Comparison of ENCODE assay signal across 16 cellular contexts in genomic region chr17:50112694-50113093, GRCh38. TPM values are rescaled to one million over a fixed set of nuclear protein-coding genes. Genes with fewer than 3 reads are reported as not detected.
A peak's percentile ranks its signal among the peaks of the same experiment; 100 is the strongest.
DNase-seq lines count a peak whose midpoint lies in the region; ATAC-seq and TF ChIP-seq lines count a peak whose summit lies in the region.
"Had no signal": no experiment of that assay in that cellular context is flagged by ENCODE, and none has a peak within 500 bp of the region (broad histone marks: within the 10 kb centered on the region; RNA-seq: fewer than 3 reads in every experiment).

No MANE protein-coding gene starts in this region.

- ATAC-seq in foreskin keratinocyte (peak; percentile 16), lower lobe of right lung (no peak), HG03565 (IDR thresholded peaks at IDR 0.05; ENCODE audit: unreplicated experiment) (no peak)

- TF ChIP-seq CTCF in WERI-Rb-1 (IDR thresholded peaks at IDR 0.05; ENCODE audit: low read depth, low read length) (no peak), foreskin keratinocyte (conservative IDR thresholded peaks at IDR 0.05) (peak; percentile 20), lower lobe of right lung (IDR thresholded peaks at IDR 0.05) (no peak), spleen (IDR thresholded peaks at IDR 0.05 in 8 of 11, conservative IDR thresholded peaks at IDR 0.05 in 3 of 11) (no peak)

- DNase-seq in WERI-Rb-1: no peak
- no peak for DNase-seq in foreskin keratinocyte
- no peak for DNase-seq in lower lobe of right lung
- no peak for DNase-seq in spleen
- no peak for DNase-seq in stimulated activated CD8-positive, alpha-beta memory T cell treated with anti-CD3 and anti-CD28 coated beads, Interleukin-4, amount 100 ng/mL, for 48 hours
- no peak for DNase-seq in NCI-H748 (lab: John Stamatoyannopoulos, UW; ENCODE audit: unreplicated experiment)
- no peak for DNase-seq in NCI-H1436 treated with DMSO at 0.1 percent for 48 hours (lab: John Stamatoyannopoulos, UW)
- DNase-seq: activated effector memory CD4-positive, alpha-beta T cell treated with Interleukin-2 at 50 U/mL for 16 hours; Calu3; HFFc6; NCI-H146; NCI-H510A; stimulated activated CD4-positive, alpha-beta T cell treated with anti-CD3 and anti-CD28 coated beads, Interleukin-1b, Interleukin-23, amount 100 ng/mL, for 48 hours had no signal

- H3K27ac ChIP-seq in WERI-Rb-1 (peak overlapping the region; percentile 87), foreskin keratinocyte (no peak overlapping the region), lower lobe of right lung (peak overlapping the region; percentile 63), spleen (peak overlapping the region; percentile 48 to 86 (median 77))

- H3K4me3 ChIP-seq in WERI-Rb-1 (ENCODE audit: low read depth, low read length) (no peak overlapping the region), lower lobe of right lung (no peak overlapping the region), spleen (no peak overlapping the region)

- H3K4me1 ChIP-seq in foreskin keratinocyte (peaks cover under 1% of the 10 kb centered on the region), lower lobe of right lung (peaks cover 26% of the 10 kb centered on the region), spleen (peaks cover 9 to 57% (median 31%) of the 10 kb centered on the region in 6 donors)

- intact Hi-C loops in lower lobe of right lung (cut with DNase I): no loop called here
- intact Hi-C loops in spleen (cut with DNase I; ENCODE audit: low total_unique reads): loop anchor here (10.0 kb wide), 1 partner anchor 182 kb away; no protein-coding TSS in a partner anchor

- no peak for TF ChIP-seq POLR2A in spleen (IDR thresholded peaks at IDR 0.05)

- H3K36me3 ChIP-seq in WERI-Rb-1 (peaks cover 45% of the 10 kb centered on the region), lower lobe of right lung (peaks cover 24% of the 10 kb centered on the region), spleen (peaks cover 0 to 36% (median 25%) of the 10 kb centered on the region in 6 donors)

- no peaks in the 10 kb centered on the region for H3K9me3 ChIP-seq in WERI-Rb-1 (ENCODE audit: severe bottlenecking)
- no peaks in the 10 kb centered on the region for H3K9me3 ChIP-seq in lower lobe of right lung
- H3K9me3 ChIP-seq in spleen: no peaks in the 10 kb centered on the region

- 80 to 86% (median 84%) methylated on average over 17 of the region's 17 CpGs for WGBS in spleen, 5 donors

- H3K27me3 ChIP-seq in WERI-Rb-1 (ENCODE audit: insufficient read depth, low read depth, severe bottlenecking) (no peaks in the 10 kb centered on the region), foreskin keratinocyte (peaks cover 8% of the 10 kb centered on the region), lower lobe of right lung (ENCODE audit: low read depth) (peaks cover 23% of the 10 kb centered on the region), spleen (replicated peaks in 1 of 7) (peaks cover 0 to 40% (median 12%) of the 10 kb centered on the region in 7 donors)

RNA-seq across cellular contexts. Expression of gene SAMD14, which starts 17.3 kb away (rescaled TPM):
- total RNA-seq in foreskin keratinocyte (0.99 and 2.4 TPM in 2 replicates), lower lobe of right lung (9.2 TPM), spleen (1 to 10 TPM; 1.2 to 7.5 (median 4.1) TPM)
- polyA plus RNA-seq in foreskin keratinocyte (1.4 and 2.4 TPM in 2 replicates), spleen (1 to 10 TPM; 1.1 to 1.9 (median 1.1) TPM)
- total RNA-seq: Calu3 had no signal

RNA-seq across cellular contexts. Expression of gene PDK2, which starts 17.5 kb away (rescaled TPM):
- total RNA-seq in foreskin keratinocyte (7.3 and 7.5 TPM in 2 replicates), lower lobe of right lung (35.7 TPM), spleen (10 to 100 TPM; 22.9 to 41.5 (median 26.1) TPM)
- polyA plus RNA-seq in foreskin keratinocyte (6.9 and 7.5 TPM in 2 replicates), spleen (10 to 100 TPM in 1 of 3 donors, 1 to 10 TPM in 2; 8.7 to 16.9 (median 9.5) TPM)

RNA-seq across cellular contexts. Expression of gene PPP1R9B, which starts 37.8 kb away (rescaled TPM):
- total RNA-seq in foreskin keratinocyte: 32.9 and 36.0 TPM in 2 replicates
- 21.2 and 21.5 TPM in 2 replicates for polyA plus RNA-seq in foreskin keratinocyte
- 92.6 TPM for total RNA-seq in lower lobe of right lung
- 100 to 1,000 TPM in 4 of 7 donors, 10 to 100 TPM in 3; 54.1 to 136 (median 112) TPM for total RNA-seq in spleen
- polyA plus RNA-seq in spleen: 100 to 1,000 TPM in 1 of 3 donors, 10 to 100 TPM in 2; 30.0 to 105 (median 40.9) TPM

RNA-seq across cellular contexts. Expression of gene SGCA, which starts 53.1 kb away (rescaled TPM):
- total RNA-seq in foreskin keratinocyte (not detected in 2 replicates), lower lobe of right lung (9.1 TPM), spleen (1 to 10 TPM in 6 of 7 donors, not detected in 1; 1.2 to 4.7 (median 2.7) TPM)
- polyA plus RNA-seq in foreskin keratinocyte (not detected in 2 replicates), spleen (1 to 10 TPM; 3.7 to 5.9 (median 5.7) TPM)
- total RNA-seq: Calu3, dermis microvascular lymphatic vessel endothelial cell, pulmonary artery endothelial cell had no signal

RNA-seq across cellular contexts. Expression of gene ITGA3, which starts 56.8 kb away (rescaled TPM):
- total RNA-seq in foreskin keratinocyte (1,046 and 1,112 TPM in 2 replicates), lower lobe of right lung (162 TPM), spleen (10 to 100 TPM; 22.7 to 52.3 (median 41.1) TPM)
- polyA plus RNA-seq in foreskin keratinocyte (633 and 656 TPM in 2 replicates), spleen (10 to 100 TPM in 1 of 3 donors, 1 to 10 TPM in 2; 5.5 to 16.6 (median 8.1) TPM)
